Comparison of ENCODE assay signal across 8 cellular contexts in the genomic region with DNA sequence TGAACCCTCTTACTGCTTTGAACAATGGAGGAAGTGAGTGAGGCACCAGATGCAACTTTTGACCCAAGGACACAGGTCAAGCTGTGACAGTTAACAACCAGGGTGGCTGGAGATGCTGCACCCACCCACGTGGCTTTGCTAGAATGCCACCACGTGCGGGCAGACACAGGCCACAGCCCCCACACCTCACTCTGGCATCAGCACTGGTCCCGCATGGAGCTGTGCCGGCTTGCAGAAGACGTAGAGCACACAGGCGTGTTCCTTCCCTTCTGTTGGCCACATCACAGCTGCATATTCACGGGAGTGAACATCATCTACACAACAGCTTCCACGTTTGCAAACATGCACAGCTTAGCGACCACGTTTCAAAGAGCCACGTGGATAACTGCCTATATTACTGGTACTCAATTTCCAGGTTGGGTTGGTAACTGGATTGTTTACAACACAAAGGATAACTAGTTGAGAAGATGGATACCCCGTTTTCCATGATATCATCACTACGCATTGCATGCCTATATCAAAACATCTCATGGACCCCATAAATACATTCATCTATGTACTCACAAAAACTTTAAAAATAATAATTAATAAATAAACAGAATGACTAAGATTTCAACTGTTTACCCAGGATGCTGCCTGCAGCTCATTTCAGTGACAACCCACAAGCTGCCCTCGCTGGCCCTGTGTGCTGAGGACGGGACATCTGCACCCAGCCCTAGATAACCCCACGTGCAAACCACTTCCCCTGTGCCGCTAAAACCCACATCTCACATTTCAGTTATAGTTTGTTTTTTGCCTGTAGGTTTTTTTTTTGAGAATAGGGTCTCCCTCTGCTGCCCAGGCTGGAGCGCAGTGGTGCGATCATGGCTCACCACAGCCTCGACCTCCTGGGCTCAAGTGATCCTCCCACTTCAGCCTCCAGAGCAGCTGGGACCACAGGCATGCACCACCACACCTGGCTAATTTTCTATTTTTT.
DNase-seq lines count a peak whose midpoint lies in the region; ATAC-seq, FAIRE-seq and TF ChIP-seq lines count a peak whose summit lies in the region.

No MANE protein-coding gene starts in this region.

- H3K4me3 Mint-ChIP-seq in GM23338, result no peak overlapping the region

- intact Hi-C loops in K562 (cut with micrococcal nuclease) (no loop called here), sciatic nerve (cut with DNase I) (no loop called here), heart right ventricle (cut with DNase I) (loop anchor here in 1 of 10 donors (10.0 kb wide), 2 partner anchors 46 to 126 kb away; no protein-coding TSS in a partner anchor)

- peaks cover 27% of the 10 kb centered on the region for H3K9me1 ChIP-seq in K562 (ENCODE audit: control insufficient read depth, insufficient read depth, low read length)

- TF ChIP-seq POLR2A in K562 (conservative IDR thresholded peaks at IDR 0.05), result no peak

- H3K27ac ChIP-seq in GM23338 (ENCODE audit: low read depth) (peak overlapping the region; percentile 86), SU-DHL-6 (ENCODE audit: low read depth, low read length) (peak overlapping the region; percentile 25; the same call in 1 of the 2 replicates), K562 (ENCODE audit: extremely low read depth, low read depth, low read length) (no peak overlapping the region; the same call in 2 of the 3 replicates), caudate nucleus (ENCODE audit: low read depth, low read length) (no peak overlapping the region), heart right ventricle (peak overlapping the region in 2 of 10 donors; percentile 11 to 42)

- H3F3A ChIP-seq in GM23338 (replicated peaks; ENCODE audit: low read depth), result peaks cover 21% of the 10 kb centered on the region
- 0 out of 2 replicates have a peak, but pooled peaks cover 4% of the 10 kb centered on the region for H3F3A ChIP-seq in SU-DHL-6 (ENCODE audit: insufficient read depth)

- CTCF ChIA-PET in K562 (lab: Yijun Ruan, JAX; ENCODE audit: low intra/inter-chr PET ratio), result no interaction called here

- DNase-seq in GM23338 (ENCODE audit: low spot score), result no peak
- DNase-seq in K562 (ENCODE audit: extremely low read depth in 1 of 4, low spot score in 3 of 4), result no peak
- DNase-seq in sciatic nerve (ENCODE audit: low spot score), result no peak
- DNase-seq in NCI-H526 (lab: John Stamatoyannopoulos, UW), result no peak
- no peak for DNase-seq in UCSD-AML1 (lab: John Stamatoyannopoulos, UW; ENCODE audit: unreplicated experiment)
- DNase-seq in caudate nucleus (lab: John Stamatoyannopoulos, UW), result no peak
- no peak for DNase-seq in heart right ventricle

- H3K4me3 ChIP-seq in GM23338 (no peak overlapping the region), SU-DHL-6 (ENCODE audit: insufficient read depth, low read length, poor library complexity, severe bottlenecking) (no peak overlapping the region), K562 (no peak overlapping the region), heart right ventricle (peak overlapping the region in 1 of 10 donors; percentile 2)

- ATAC-seq in GM23338, result no peak
- ATAC-seq in K562, result no peak
- ATAC-seq in sciatic nerve, result peak; percentile 40
- ATAC-seq in heart right ventricle, result no peak

- H3K9me2 ChIP-seq in GM23338 (ENCODE audit: insufficient read depth) (no peaks in the 10 kb centered on the region), SU-DHL-6 (replicated peaks; ENCODE audit: insufficient read depth, low read length) (no peaks in the 10 kb centered on the region)

- H3K4me1 ChIP-seq in GM23338 (ENCODE audit: insufficient read depth), result peaks cover 42% of the 10 kb centered on the region
- peaks cover 54 to 57% of the 10 kb centered on the region in 2 experiments for H3K4me1 ChIP-seq in K562 (replicated peaks in 1 of 2; ENCODE audit: control insufficient read depth in 2 of 2, insufficient read depth in 2 of 2, low read length in 2 of 2)
- H3K4me1 ChIP-seq in heart right ventricle, result peaks cover 46 to 99% (median 94%) of the 10 kb centered on the region in 9 donors

- TF ChIP-seq EP300 in K562 (IDR thresholded peaks at IDR 0.05; ENCODE audit: low read length), result no peak

- FAIRE-seq in K562 (lab: Jason Lieb, UNC), result no peak

- H3K9me3 Mint-ChIP-seq in GM23338, result no peaks in the 10 kb centered on the region

- H2AFZ ChIP-seq in GM23338 (no peak overlapping the region), SU-DHL-6 (ENCODE audit: low read depth, low read length, severe bottlenecking) (no peak overlapping the region), K562 (ENCODE audit: low read depth, low read length) (no peak overlapping the region)

- H3K27me3 ChIP-seq in GM23338 (ENCODE audit: insufficient read depth) (no peaks in the 10 kb centered on the region), SU-DHL-6 (ENCODE audit: low read length) (no peaks in the 10 kb centered on the region), K562 (ENCODE audit: control insufficient read depth in 2 of 2, insufficient read depth in 2 of 2, low read length in 2 of 2) (no peaks in the 10 kb centered on the region), heart right ventricle (no peaks in the 10 kb centered on the region)

- peaks cover 98% of the 10 kb centered on the region for H3K79me2 ChIP-seq in GM23338 (replicated peaks; ENCODE audit: insufficient read depth)
- H3K79me2 ChIP-seq in SU-DHL-6 (ENCODE audit: insufficient read depth, low read length), result peaks cover 95% of the 10 kb centered on the region
- H3K79me2 ChIP-seq in K562 (ENCODE audit: control insufficient read depth, insufficient read depth, low read length), result peaks cover 97% of the 10 kb centered on the region

- H3K36me3 ChIP-seq in GM23338 (ENCODE audit: insufficient read depth) (peaks cover 5% of the 10 kb centered on the region; the same call in 1 of the 2 replicates), SU-DHL-6 (ENCODE audit: low read length) (no peaks in the 10 kb centered on the region), K562 (ENCODE audit: control insufficient read depth, insufficient read depth, low read length) (peaks cover 57% of the 10 kb centered on the region; the same call in 2 of the 3 replicates), heart right ventricle (peaks cover 0 to 8% (median 0%) of the 10 kb centered on the region in 9 donors)

- H3K4me2 ChIP-seq in GM23338, result peak overlapping the region; percentile 40; the same call in 1 of the 2 replicates
- peak overlapping the region; percentile 31 for H3K4me2 ChIP-seq in SU-DHL-6 (ENCODE audit: low read depth, low read length, poor library complexity, severe bottlenecking)
- H3K4me2 ChIP-seq in K562 (ENCODE audit: insufficient read depth, low read length), result no peak overlapping the region; the same call in 1 of the 2 replicates

- H3K9ac ChIP-seq in SU-DHL-6 (ENCODE audit: low read length) (no peak overlapping the region), K562 (ENCODE audit: insufficient read depth in 1 of 2, low read depth in 2 of 2, low read length in 2 of 2) (0 out of 4 replicates have a peak overlapping the region, but pooled peaks of 1 of the 2 experiments have one; percentile 15)

- no peak for TF ChIP-seq RAD21 in K562 (CRISPR knock-in tag; conservative IDR thresholded peaks at IDR 0.05 in 1 of 2, IDR thresholded peaks at IDR 0.05 in 1 of 2)

- TF ChIP-seq CTCF in GM23338 (conservative IDR thresholded peaks at IDR 0.05; ENCODE audit: low read depth in 2 of 2) (no peak), SU-DHL-6 (IDR thresholded peaks at IDR 0.05; ENCODE audit: insufficient read depth, low read length, poor library complexity, severe bottlenecking) (no peak), K562 (IDR thresholded peaks at IDR 0.05 in 2 of 3, conservative IDR thresholded peaks at IDR 0.05 in 1 of 3; ENCODE audit: insufficient read depth in 2 of 3, low read depth in 1 of 3, low read length in 3 of 3) (no peak), heart right ventricle (IDR thresholded peaks at IDR 0.05) (no peak)

- BruUV-seq in K562 (replicated peaks; lab: Mats Ljungman, UMichigan), result no TSS peak

- POLR2A ChIA-PET in K562 (lab: Yijun Ruan, JAX), result interaction anchor here (1.7 kb wide), 2 partner anchors 20 to 146 kb away, joined by 3 to 4 read pairs; no protein-coding TSS in a partner anchor

- H4K20me1 ChIP-seq in GM23338 (replicated peaks; ENCODE audit: insufficient read depth), result peaks cover 80% of the 10 kb centered on the region
- H4K20me1 ChIP-seq in SU-DHL-6 (ENCODE audit: low read depth, low read length), result peaks cover 17% of the 10 kb centered on the region; the same call in 1 of the 2 replicates
- peaks cover 84% of the 10 kb centered on the region for H4K20me1 ChIP-seq in K562 (replicated peaks; ENCODE audit: control insufficient read depth, insufficient read depth, low read length)

- H3K9me3 ChIP-seq in SU-DHL-6 (ENCODE audit: insufficient read depth, low read length), result no peaks in the 10 kb centered on the region
- H3K9me3 ChIP-seq in K562 (replicated peaks; ENCODE audit: control insufficient read depth, insufficient read depth, low read depth, low read length), result no peaks in the 10 kb centered on the region
- no peaks in the 10 kb centered on the region for H3K9me3 ChIP-seq in heart right ventricle

- in situ Hi-C loops in K562 (cut with MboI), result no loop called here

- peaks cover 13% of the 10 kb centered on the region; the same call in 2 of the 3 replicates for H3K36me3 Mint-ChIP-seq in GM23338 (ENCODE audit: low read depth)

- peaks cover 24% of the 10 kb centered on the region for H3K27me3 Mint-ChIP-seq in GM23338 (ENCODE audit: insufficient read depth, low read depth, poor library complexity)

- WGBS in K562 (ENCODE audit: insufficient coverage, low coverage, missing lambda C conversion rate), result 59% methylated on average over 20 of the region's 21 CpGs
- 78 to 79% methylated on average over 21 of the region's 21 CpGs for WGBS in heart right ventricle, 2 donors

- no peak overlapping the region for H3K27ac Mint-ChIP-seq in GM23338

- H3K4me1 Mint-ChIP-seq in GM23338, result peaks cover 78% of the 10 kb centered on the region

TF ChIP-seq in GM23338, 12 proteins besides CTCF, POLR2A, EP300 and RAD21 (continues in another document):
- TF ChIP-seq, protein P1, sequence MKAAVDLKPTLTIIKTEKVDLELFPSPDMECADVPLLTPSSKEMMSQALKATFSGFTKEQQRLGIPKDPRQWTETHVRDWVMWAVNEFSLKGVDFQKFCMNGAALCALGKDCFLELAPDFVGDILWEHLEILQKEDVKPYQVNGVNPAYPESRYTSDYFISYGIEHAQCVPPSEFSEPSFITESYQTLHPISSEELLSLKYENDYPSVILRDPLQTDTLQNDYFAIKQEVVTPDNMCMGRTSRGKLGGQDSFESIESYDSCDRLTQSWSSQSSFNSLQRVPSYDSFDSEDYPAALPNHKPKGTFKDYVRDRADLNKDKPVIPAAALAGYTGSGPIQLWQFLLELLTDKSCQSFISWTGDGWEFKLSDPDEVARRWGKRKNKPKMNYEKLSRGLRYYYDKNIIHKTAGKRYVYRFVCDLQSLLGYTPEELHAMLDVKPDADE (IDR thresholded peaks at IDR 0.05), result no peak

TF ChIP-seq in K562, 482 proteins besides CTCF, POLR2A, EP300 and RAD21 (continues in another document):
- TF ChIP-seq, protein P2, sequence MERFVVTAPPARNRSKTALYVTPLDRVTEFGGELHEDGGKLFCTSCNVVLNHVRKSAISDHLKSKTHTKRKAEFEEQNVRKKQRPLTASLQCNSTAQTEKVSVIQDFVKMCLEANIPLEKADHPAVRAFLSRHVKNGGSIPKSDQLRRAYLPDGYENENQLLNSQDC (CRISPR knock-in tag; IDR thresholded peaks at IDR 0.05), result no peak
- peak; percentile 66 for TF ChIP-seq ZNF121 (CRISPR knock-in tag; conservative IDR thresholded peaks at IDR 0.05)
- no peak for TF ChIP-seq ZNF695 (CRISPR knock-in tag; IDR thresholded peaks at IDR 0.05)
- no peak for TF ChIP-seq LARP7 (IDR thresholded peaks at IDR 0.05)

Comparison
In these comparisons a context has a peak if more than half of its experiments do, and no peak if none do; other contexts are left out.
1. H3K27ac ChIP-seq: peak in GM23338 (single experiment) and SU-DHL-6 (single experiment); none in K562 (single experiment) and caudate nucleus (single experiment).